1 cellular context compared by ENCODE assay signal in the genomic region with DNA sequence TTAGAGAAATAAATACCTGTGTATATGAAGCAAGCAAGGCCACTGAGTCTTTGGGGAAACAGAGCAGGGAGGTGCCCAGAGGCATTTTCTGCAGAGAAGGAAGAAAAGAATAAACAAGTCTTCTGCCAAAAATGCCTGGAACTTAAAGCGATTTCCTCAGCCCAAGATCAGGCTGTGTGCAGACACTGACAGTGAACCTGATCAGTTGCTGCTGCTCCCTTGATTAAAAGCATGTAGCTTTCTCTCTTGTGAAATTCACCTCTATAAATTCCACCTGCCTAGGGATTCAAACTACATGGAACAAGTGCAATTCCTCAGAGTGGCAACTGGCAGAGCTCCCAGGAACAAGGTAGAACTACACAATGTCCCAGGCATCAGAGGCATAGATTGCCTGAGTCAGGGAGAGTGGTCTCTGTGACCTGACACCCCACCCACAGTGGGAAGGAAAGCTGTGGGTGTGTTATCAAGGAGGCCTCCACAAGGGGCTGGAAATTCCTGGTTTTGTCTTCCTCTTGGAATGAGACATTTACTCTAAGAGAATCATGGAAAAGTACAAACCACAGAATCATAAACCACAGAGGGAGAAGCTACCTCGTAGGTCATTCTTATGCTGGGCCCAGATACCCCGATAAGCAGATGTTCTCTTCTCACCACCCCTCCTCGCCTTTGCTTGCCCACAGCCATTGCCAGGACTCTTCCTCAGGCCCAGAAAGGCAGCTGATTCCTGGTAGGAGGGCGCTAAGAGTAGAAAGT.
TF ChIP-seq lines count a peak whose summit lies in the region.

No MANE protein-coding gene starts in this region.

TF ChIP-seq in K562, 482 proteins besides CTCF, POLR2A, EP300 and RAD21 (continued from another document and continues in another):
- TF ChIP-seq, protein P1, sequence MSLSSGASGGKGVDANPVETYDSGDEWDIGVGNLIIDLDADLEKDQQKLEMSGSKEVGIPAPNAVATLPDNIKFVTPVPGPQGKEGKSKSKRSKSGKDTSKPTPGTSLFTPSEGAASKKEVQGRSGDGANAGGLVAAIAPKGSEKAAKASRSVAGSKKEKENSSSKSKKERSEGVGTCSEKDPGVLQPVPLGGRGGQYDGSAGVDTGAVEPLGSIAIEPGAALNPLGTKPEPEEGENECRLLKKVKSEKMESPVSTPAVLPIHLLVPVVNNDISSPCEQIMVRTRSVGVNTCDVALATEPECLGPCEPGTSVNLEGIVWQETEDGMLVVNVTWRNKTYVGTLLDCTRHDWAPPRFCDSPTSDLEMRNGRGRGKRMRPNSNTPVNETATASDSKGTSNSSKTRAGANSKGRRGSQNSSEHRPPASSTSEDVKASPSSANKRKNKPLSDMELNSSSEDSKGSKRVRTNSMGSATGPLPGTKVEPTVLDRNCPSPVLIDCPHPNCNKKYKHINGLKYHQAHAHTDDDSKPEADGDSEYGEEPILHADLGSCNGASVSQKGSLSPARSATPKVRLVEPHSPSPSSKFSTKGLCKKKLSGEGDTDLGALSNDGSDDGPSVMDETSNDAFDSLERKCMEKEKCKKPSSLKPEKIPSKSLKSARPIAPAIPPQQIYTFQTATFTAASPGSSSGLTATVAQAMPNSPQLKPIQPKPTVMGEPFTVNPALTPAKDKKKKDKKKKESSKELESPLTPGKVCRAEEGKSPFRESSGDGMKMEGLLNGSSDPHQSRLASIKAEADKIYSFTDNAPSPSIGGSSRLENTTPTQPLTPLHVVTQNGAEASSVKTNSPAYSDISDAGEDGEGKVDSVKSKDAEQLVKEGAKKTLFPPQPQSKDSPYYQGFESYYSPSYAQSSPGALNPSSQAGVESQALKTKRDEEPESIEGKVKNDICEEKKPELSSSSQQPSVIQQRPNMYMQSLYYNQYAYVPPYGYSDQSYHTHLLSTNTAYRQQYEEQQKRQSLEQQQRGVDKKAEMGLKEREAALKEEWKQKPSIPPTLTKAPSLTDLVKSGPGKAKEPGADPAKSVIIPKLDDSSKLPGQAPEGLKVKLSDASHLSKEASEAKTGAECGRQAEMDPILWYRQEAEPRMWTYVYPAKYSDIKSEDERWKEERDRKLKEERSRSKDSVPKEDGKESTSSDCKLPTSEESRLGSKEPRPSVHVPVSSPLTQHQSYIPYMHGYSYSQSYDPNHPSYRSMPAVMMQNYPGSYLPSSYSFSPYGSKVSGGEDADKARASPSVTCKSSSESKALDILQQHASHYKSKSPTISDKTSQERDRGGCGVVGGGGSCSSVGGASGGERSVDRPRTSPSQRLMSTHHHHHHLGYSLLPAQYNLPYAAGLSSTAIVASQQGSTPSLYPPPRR (CRISPR knock-in tag; IDR thresholded peaks at IDR 0.05; ENCODE audit: borderline replicate concordance), result no peak
- TF ChIP-seq EGR1 (conservative IDR thresholded peaks at IDR 0.05) (0 out of 2 replicates have a peak, but pooled peaks have one; percentile 27), ZNF197 (CRISPR knock-in tag; IDR thresholded peaks at IDR 0.05; ENCODE audit: low read depth) (0 out of 2 replicates have a peak, but pooled peaks have one; percentile 36), SREBF1 (IDR thresholded peaks at IDR 0.05; ENCODE audit: borderline replicate concordance, low read depth, low read length) (no peak), YBX1 (IDR thresholded peaks at IDR 0.05) (no peak), NFRKB (IDR thresholded peaks at IDR 0.05; ENCODE audit: low read depth) (no peak), BCL6 (CRISPR knock-in tag; IDR thresholded peaks at IDR 0.05) (no peak), GATAD2A (IDR thresholded peaks at IDR 0.05) (no peak), GATA2 (CRISPR knock-in tag; IDR thresholded peaks at IDR 0.05) (0 out of 2 replicates have a peak, but pooled peaks have one; percentile 21), ZC3H11A (IDR thresholded peaks at IDR 0.05; ENCODE audit: low read depth, low read length) (no peak), TRIM24 (IDR thresholded peaks at IDR 0.05) (no peak), MEIS2 (IDR thresholded peaks at IDR 0.05; ENCODE audit: partially characterized antibody) (no peak), TOE1 (IDR thresholded peaks at IDR 0.05; ENCODE audit: borderline replicate concordance) (no peak), TOE1 (CRISPR knock-in tag; IDR thresholded peaks at IDR 0.05; ENCODE audit: borderline replicate concordance, low read depth) (no peak), NFIX (CRISPR knock-in tag; IDR thresholded peaks at IDR 0.05; ENCODE audit: low read depth) (no peak), ZNF175 (CRISPR knock-in tag; IDR thresholded peaks at IDR 0.05; ENCODE audit: low read depth) (peak; percentile 37; the same call in 1 of the 2 replicates), FOS (IDR thresholded peaks at IDR 0.05; ENCODE audit: extremely low read depth, insufficient read length) (no peak), ZNF146 (CRISPR knock-in tag; IDR thresholded peaks at IDR 0.05; ENCODE audit: unreplicated experiment) (no peak), ZNF165 (CRISPR knock-in tag; IDR thresholded peaks at IDR 0.05; ENCODE audit: borderline replicate concordance) (no peak), DMBX1 (CRISPR knock-in tag; IDR thresholded peaks at IDR 0.05; ENCODE audit: borderline replicate concordance) (no peak), CBX1 (IDR thresholded peaks at IDR 0.05; ENCODE audit: low read depth) (no peak), KDM1A (IDR thresholded peaks at IDR 0.05) (no peak), FOXP1 (CRISPR knock-in tag; IDR thresholded peaks at IDR 0.05) (no peak), ZSCAN29 (IDR thresholded peaks at IDR 0.05) (no peak), CHD2 (IDR thresholded peaks at IDR 0.05; ENCODE audit: low read depth, low read length) (no peak), ARID1B (IDR thresholded peaks at IDR 0.05) (peak; percentile 66)
- TF ChIP-seq, protein P2, sequence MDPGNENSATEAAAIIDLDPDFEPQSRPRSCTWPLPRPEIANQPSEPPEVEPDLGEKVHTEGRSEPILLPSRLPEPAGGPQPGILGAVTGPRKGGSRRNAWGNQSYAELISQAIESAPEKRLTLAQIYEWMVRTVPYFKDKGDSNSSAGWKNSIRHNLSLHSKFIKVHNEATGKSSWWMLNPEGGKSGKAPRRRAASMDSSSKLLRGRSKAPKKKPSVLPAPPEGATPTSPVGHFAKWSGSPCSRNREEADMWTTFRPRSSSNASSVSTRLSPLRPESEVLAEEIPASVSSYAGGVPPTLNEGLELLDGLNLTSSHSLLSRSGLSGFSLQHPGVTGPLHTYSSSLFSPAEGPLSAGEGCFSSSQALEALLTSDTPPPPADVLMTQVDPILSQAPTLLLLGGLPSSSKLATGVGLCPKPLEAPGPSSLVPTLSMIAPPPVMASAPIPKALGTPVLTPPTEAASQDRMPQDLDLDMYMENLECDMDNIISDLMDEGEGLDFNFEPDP (CRISPR knock-in tag; IDR thresholded peaks at IDR 0.05), result no peak
- TF ChIP-seq, protein P3, sequence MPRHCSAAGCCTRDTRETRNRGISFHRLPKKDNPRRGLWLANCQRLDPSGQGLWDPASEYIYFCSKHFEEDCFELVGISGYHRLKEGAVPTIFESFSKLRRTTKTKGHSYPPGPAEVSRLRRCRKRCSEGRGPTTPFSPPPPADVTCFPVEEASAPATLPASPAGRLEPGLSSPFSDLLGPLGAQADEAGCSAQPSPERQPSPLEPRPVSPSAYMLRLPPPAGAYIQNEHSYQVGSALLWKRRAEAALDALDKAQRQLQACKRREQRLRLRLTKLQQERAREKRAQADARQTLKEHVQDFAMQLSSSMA (CRISPR knock-in tag; IDR thresholded peaks at IDR 0.05), result no peak
- TF ChIP-seq, protein P4, sequence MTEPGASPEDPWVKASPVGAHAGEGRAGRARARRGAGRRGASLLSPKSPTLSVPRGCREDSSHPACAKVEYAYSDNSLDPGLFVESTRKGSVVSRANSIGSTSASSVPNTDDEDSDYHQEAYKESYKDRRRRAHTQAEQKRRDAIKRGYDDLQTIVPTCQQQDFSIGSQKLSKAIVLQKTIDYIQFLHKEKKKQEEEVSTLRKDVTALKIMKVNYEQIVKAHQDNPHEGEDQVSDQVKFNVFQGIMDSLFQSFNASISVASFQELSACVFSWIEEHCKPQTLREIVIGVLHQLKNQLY (CRISPR knock-in tag; conservative IDR thresholded peaks at IDR 0.05), result no peak
- TF ChIP-seq, protein P5, sequence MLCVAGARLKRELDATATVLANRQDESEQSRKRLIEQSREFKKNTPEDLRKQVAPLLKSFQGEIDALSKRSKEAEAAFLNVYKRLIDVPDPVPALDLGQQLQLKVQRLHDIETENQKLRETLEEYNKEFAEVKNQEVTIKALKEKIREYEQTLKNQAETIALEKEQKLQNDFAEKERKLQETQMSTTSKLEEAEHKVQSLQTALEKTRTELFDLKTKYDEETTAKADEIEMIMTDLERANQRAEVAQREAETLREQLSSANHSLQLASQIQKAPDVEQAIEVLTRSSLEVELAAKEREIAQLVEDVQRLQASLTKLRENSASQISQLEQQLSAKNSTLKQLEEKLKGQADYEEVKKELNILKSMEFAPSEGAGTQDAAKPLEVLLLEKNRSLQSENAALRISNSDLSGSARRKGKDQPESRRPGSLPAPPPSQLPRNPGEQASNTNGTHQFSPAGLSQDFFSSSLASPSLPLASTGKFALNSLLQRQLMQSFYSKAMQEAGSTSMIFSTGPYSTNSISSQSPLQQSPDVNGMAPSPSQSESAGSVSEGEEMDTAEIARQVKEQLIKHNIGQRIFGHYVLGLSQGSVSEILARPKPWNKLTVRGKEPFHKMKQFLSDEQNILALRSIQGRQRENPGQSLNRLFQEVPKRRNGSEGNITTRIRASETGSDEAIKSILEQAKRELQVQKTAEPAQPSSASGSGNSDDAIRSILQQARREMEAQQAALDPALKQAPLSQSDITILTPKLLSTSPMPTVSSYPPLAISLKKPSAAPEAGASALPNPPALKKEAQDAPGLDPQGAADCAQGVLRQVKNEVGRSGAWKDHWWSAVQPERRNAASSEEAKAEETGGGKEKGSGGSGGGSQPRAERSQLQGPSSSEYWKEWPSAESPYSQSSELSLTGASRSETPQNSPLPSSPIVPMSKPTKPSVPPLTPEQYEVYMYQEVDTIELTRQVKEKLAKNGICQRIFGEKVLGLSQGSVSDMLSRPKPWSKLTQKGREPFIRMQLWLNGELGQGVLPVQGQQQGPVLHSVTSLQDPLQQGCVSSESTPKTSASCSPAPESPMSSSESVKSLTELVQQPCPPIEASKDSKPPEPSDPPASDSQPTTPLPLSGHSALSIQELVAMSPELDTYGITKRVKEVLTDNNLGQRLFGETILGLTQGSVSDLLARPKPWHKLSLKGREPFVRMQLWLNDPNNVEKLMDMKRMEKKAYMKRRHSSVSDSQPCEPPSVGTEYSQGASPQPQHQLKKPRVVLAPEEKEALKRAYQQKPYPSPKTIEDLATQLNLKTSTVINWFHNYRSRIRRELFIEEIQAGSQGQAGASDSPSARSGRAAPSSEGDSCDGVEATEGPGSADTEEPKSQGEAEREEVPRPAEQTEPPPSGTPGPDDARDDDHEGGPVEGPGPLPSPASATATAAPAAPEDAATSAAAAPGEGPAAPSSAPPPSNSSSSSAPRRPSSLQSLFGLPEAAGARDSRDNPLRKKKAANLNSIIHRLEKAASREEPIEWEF (CRISPR knock-in tag; IDR thresholded peaks at IDR 0.05), result 0 out of 2 replicates have a peak, but pooled peaks have one; percentile 31
- TF ChIP-seq, protein P6, sequence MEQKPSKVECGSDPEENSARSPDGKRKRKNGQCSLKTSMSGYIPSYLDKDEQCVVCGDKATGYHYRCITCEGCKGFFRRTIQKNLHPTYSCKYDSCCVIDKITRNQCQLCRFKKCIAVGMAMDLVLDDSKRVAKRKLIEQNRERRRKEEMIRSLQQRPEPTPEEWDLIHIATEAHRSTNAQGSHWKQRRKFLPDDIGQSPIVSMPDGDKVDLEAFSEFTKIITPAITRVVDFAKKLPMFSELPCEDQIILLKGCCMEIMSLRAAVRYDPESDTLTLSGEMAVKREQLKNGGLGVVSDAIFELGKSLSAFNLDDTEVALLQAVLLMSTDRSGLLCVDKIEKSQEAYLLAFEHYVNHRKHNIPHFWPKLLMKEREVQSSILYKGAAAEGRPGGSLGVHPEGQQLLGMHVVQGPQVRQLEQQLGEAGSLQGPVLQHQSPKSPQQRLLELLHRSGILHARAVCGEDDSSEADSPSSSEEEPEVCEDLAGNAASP (IDR thresholded peaks at IDR 0.05), result no peak
- TF ChIP-seq, protein P7, sequence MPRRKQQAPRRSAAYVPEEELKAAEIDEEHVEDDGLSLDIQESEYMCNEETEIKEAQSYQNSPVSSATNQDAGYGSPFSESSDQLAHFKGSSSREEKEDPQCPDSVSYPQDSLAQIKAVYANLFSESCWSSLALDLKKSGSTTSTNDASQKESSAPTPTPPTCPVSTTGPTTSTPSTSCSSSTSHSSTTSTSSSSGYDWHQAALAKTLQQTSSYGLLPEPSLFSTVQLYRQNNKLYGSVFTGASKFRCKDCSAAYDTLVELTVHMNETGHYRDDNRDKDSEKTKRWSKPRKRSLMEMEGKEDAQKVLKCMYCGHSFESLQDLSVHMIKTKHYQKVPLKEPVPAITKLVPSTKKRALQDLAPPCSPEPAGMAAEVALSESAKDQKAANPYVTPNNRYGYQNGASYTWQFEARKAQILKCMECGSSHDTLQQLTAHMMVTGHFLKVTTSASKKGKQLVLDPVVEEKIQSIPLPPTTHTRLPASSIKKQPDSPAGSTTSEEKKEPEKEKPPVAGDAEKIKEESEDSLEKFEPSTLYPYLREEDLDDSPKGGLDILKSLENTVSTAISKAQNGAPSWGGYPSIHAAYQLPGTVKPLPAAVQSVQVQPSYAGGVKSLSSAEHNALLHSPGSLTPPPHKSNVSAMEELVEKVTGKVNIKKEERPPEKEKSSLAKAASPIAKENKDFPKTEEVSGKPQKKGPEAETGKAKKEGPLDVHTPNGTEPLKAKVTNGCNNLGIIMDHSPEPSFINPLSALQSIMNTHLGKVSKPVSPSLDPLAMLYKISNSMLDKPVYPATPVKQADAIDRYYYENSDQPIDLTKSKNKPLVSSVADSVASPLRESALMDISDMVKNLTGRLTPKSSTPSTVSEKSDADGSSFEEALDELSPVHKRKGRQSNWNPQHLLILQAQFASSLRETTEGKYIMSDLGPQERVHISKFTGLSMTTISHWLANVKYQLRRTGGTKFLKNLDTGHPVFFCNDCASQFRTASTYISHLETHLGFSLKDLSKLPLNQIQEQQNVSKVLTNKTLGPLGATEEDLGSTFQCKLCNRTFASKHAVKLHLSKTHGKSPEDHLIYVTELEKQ (CRISPR knock-in tag; IDR thresholded peaks at IDR 0.05), result no peak
- TF ChIP-seq, protein P8, sequence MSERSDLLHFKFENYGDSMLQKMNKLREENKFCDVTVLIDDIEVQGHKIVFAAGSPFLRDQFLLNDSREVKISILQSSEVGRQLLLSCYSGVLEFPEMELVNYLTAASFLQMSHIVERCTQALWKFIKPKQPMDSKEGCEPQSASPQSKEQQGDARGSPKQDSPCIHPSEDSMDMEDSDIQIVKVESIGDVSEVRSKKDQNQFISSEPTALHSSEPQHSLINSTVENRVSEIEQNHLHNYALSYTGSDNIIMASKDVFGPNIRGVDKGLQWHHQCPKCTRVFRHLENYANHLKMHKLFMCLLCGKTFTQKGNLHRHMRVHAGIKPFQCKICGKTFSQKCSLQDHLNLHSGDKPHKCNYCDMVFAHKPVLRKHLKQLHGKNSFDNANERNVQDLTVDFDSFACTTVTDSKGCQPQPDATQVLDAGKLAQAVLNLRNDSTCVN (CRISPR knock-in tag; IDR thresholded peaks at IDR 0.05), result no peak
- TF ChIP-seq, protein P9, sequence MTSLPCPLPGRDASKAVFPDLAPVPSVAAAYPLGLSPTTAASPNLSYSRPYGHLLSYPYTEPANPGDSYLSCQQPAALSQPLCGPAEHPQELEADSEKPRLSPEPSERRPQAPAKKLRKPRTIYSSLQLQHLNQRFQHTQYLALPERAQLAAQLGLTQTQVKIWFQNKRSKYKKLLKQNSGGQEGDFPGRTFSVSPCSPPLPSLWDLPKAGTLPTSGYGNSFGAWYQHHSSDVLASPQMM (CRISPR knock-in tag; IDR thresholded peaks at IDR 0.05), result no peak
- TF ChIP-seq, protein P10, sequence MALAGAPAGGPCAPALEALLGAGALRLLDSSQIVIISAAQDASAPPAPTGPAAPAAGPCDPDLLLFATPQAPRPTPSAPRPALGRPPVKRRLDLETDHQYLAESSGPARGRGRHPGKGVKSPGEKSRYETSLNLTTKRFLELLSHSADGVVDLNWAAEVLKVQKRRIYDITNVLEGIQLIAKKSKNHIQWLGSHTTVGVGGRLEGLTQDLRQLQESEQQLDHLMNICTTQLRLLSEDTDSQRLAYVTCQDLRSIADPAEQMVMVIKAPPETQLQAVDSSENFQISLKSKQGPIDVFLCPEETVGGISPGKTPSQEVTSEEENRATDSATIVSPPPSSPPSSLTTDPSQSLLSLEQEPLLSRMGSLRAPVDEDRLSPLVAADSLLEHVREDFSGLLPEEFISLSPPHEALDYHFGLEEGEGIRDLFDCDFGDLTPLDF (CRISPR knock-in tag; IDR thresholded peaks at IDR 0.05), result no peak
